Comparison of ENCODE assay signal across 21 cellular contexts in the genomic region with DNA sequence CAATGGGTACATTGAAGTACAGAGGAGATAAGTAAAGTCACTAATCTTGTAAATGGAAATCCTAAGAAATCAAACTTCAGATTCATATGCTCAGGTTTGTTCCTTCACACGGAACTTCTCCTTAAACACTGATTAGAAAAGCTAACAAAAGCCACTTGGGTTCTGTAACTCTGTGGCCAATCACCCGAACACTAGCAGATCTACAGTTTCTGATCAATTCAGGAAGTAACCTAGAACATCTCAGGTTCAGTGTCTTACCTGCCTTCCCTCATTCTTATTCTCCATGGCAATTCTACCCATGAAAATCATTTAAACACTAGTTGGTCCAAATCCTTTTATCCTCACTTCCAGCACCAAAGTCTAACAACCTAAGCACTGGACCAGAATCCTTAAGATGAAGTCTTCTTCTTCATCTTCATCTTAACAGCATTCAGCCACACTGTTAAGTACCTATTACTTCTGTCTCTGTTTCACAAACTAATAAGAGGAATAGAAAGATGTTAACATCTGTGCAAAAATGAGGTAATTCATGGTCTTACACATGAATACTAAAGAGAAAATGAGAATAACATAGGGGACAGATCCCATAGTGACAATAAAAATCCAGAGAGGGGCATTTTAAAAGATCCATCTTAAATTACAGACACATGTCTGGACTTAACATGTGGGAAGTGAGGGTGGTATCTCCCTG.
"Had no signal": no experiment of that assay in that cellular context is flagged by ENCODE, and none has a peak within 500 bp of the region (broad histone marks: within the 10 kb centered on the region; RNA-seq: fewer than 3 reads in every experiment).

No MANE protein-coding gene starts in this region.

- DNase-seq: dermis blood vessel endothelial cell; effector memory CD4-positive, alpha-beta T cell; kidney; mesenchymal stem cell; mucosa of descending colon; naive B cell; pancreas; right lobe of liver; small intestine; stimulated activated CD4-positive, alpha-beta T cell treated with anti-CD3 and anti-CD28 coated beads, Interleukin-15, amount 100 ng/mL, for 24 hours; stimulated activated CD4-positive, alpha-beta T cell treated with anti-CD3 and anti-CD28 coated beads, Interleukin-2, amount 100 ng/mL, for 48 hours; stimulated activated naive CD4-positive, alpha-beta T cell; stimulated activated naive CD8-positive, alpha-beta T cell treated with anti-CD3 and anti-CD28 coated beads, Interleukin-15, amount 100 ng/mL, for 72 hours; transverse colon; upper lobe of right lung; uterus had no signal

- H3K27ac ChIP-seq: coronary artery, neutrophil, pancreas, right lobe of liver, suprapubic skin, transverse colon, upper lobe of right lung, uterus had no signal

- FAIRE-seq: frontal cortex, kidney, pancreas, small intestine had no signal

- H3K9me3 ChIP-seq: mucosa of descending colon, neutrophil, pancreas, right lobe of liver, suprapubic skin, transverse colon, upper lobe of right lung, uterus had no signal

- ATAC-seq: mucosa of descending colon; natural killer cell treated with Interleukin-12 subunit alpha and Interleukin-12 subunit beta and Interleukin-15 and Interleukin-18, amount 100 ng/mL, for 72 hours; pancreas; right lobe of liver; stimulated activated naive CD8-positive, alpha-beta T cell treated with anti-CD3 and anti-CD28 coated beads, Interleukin-15, amount 100 ng/mL, for 72 hours; upper lobe of right lung had no signal

- H3K4me1 ChIP-seq: pancreas, right lobe of liver, uterus had no signal

- H3K4me3 ChIP-seq: coronary artery, mucosa of descending colon, pancreas, right lobe of liver, suprapubic skin, transverse colon, upper lobe of right lung, uterus had no signal

- H3K36me3 ChIP-seq: neutrophil, pancreas, suprapubic skin, transverse colon, upper lobe of right lung, uterus had no signal

- H3K27me3 ChIP-seq: neutrophil, pancreas, right lobe of liver, suprapubic skin, transverse colon, upper lobe of right lung, uterus had no signal
